ENCODE assay signal across 8 cellular contexts in the genomic region with DNA sequence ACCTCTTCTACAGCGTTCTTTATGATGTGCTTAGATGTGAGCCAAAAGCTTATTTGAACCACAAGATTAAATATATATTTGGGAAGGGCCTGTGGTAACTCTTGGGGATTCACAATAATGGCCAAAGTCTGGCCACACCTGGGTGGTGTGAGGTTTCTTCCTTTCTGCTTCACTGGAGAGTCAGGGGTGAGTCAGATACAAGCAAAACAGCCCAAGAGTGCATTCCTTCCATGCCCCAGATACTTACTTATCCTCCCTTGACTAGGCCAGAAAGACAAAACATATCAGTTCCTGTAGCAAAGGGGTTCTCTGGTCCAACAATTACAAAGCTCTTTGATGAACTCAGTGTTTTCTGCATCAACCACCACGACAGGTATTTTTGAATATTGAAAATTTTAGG. TPM values are rescaled to one million over a fixed set of nuclear protein-coding genes. Genes with fewer than 3 reads are reported as not detected.
DNase-seq lines count a peak whose midpoint lies in the region; ATAC-seq, FAIRE-seq and TF ChIP-seq lines count a peak whose summit lies in the region.

No MANE protein-coding gene starts in this region.

- ATAC-seq in GM19023 (IDR thresholded peaks at IDR 0.05; ENCODE audit: unreplicated experiment) = peak; percentile 74
- ATAC-seq in HG03175 (IDR thresholded peaks at IDR 0.05; ENCODE audit: unreplicated experiment) = peak; percentile 64
- ATAC-seq in GM12878 = peak; percentile 87

- RAD21 ChIA-PET in GM12878 (lab: Charles Lee; ENCODE audit: unreplicated experiment) = interaction anchor here (1.3 kb wide), 1 partner anchor 17 kb away, joined by 4 read pairs; no protein-coding TSS in a partner anchor

- TF ChIP-seq EP300 in GM12878 (IDR thresholded peaks at IDR 0.05; ENCODE audit: borderline replicate concordance in 1 of 2, control insufficient read depth in 1 of 2, low read depth in 2 of 2, low read length in 2 of 2) (no peak), stomach (IDR thresholded peaks at IDR 0.05) (no peak)

- SMC1A ChIA-PET in GM12878 (lab: Charles Lee; ENCODE audit: uncharacterized antibody, unreplicated experiment) = interaction anchor here (1.0 to 1.8 kb wide), 6 partner anchors 16 to 97 kb away, joined by 3 to 10 read pairs (median 4); no protein-coding TSS in a partner anchor

- H3K9me3 ChIP-seq in GM12878 (replicated peaks; ENCODE audit: control insufficient read depth, insufficient read depth, low read length) = no peaks in the 10 kb centered on the region
- H3K9me3 ChIP-seq in thymus (ENCODE audit: control insufficient read depth) = no peaks in the 10 kb centered on the region
- H3K9me3 ChIP-seq in stomach = no peaks in the 10 kb centered on the region

- no TSS peak for BruUV-seq in GM12878 (replicated peaks; lab: Mats Ljungman, UMichigan)

- intact Hi-C loops in GM12878 (cut with micrococcal nuclease; ENCODE audit: unreplicated experiment) (no loop called here), stomach (cut with DNase I; ENCODE audit: low total_unique reads) (no loop called here)

- CTCF ChIA-PET in GM12878 (lab: Yijun Ruan, JAX) = interaction anchor here (0.5 to 2.9 kb wide), 7 partner anchors 14 to 368 kb away, joined by 3 to 12 read pairs (median 3); no protein-coding TSS in a partner anchor

- H3K27me3 ChIP-seq in GM12878 (replicated peaks in 1 of 2; ENCODE audit: control insufficient read depth in 2 of 2, insufficient read depth in 2 of 2, low read length in 1 of 2) = no peaks in the 10 kb centered on the region
- H3K27me3 ChIP-seq in thymus (ENCODE audit: control insufficient read depth, insufficient read depth) = no peaks in the 10 kb centered on the region
- H3K27me3 ChIP-seq in stomach = no peaks in the 10 kb centered on the region

- TF ChIP-seq CTCF in GM12878 (IDR thresholded peaks at IDR 0.05 in 2 of 3, conservative IDR thresholded peaks at IDR 0.05 in 1 of 3; ENCODE audit: control insufficient read depth in 2 of 3, extremely low read depth in 1 of 3, insufficient read depth in 1 of 3, low read depth in 3 of 3, low read length in 3 of 3) (no peak), stomach (IDR thresholded peaks at IDR 0.05) (no peak)

- TF ChIP-seq POLR2A in GM12878 (IDR thresholded peaks at IDR 0.05; ENCODE audit: low read depth, low read length) (no peak), stomach (IDR thresholded peaks at IDR 0.05) (no peak)

- in situ Hi-C loops in GM12878 (cut with MboI) = no loop called here

- H3K36me3 ChIP-seq in GM12878 (ENCODE audit: control insufficient read depth in 2 of 2, insufficient read depth in 2 of 2, low read length in 1 of 2) (no peaks in the 10 kb centered on the region), thymus (ENCODE audit: control insufficient read depth, insufficient read depth) (peaks cover 17% of the 10 kb centered on the region), stomach (no peaks in the 10 kb centered on the region)

- TF ChIP-seq RAD21 in GM12878 (IDR thresholded peaks at IDR 0.05; ENCODE audit: insufficient read depth, low read depth, low read length) = no peak

- H3K4me3 ChIP-seq in GM12878 (no peak overlapping the region), thymus (ENCODE audit: low read length) (no peak overlapping the region), stomach (no peak overlapping the region)

- no peak overlapping the region for H2AFZ ChIP-seq in GM12878 (ENCODE audit: control insufficient read depth, low read depth, low read length)

- 2% methylated on average over 2 of the region's 2 CpGs for WGBS in GM12878 (ENCODE audit: insufficient coverage, insufficient replicate concordance, low lambda C conversion rate, missing lambda C conversion rate)
- 95% methylated on average over 2 of the region's 2 CpGs for WGBS in thymus
- WGBS in stomach, 5 donors = 75 to 87% (median 83%) methylated on average over 2 of the region's 2 CpGs

- no peaks in the 10 kb centered on the region for H3K79me2 ChIP-seq in GM12878 (ENCODE audit: control insufficient read depth, insufficient read depth, low read length)

- H3K4me2 ChIP-seq in GM12878 (ENCODE audit: control insufficient read depth, insufficient read depth) = no peak overlapping the region

- no peaks in the 10 kb centered on the region for H4K20me1 ChIP-seq in GM12878 (ENCODE audit: control insufficient read depth, insufficient read depth)

- peak; percentile 41 for DNase-seq in 8988T
- DNase-seq in GM12878 (ENCODE audit: low read depth, low spot score) = no peak
- no peak for DNase-seq in stomach
- DNase-seq in D341Med (ENCODE audit: low spot score) = no peak
- DNase-seq in epidermal melanocyte (ENCODE audit: insufficient read length, low spot score) = no peak

- no peak overlapping the region for H3K27ac ChIP-seq in GM12878 (ENCODE audit: control insufficient read depth, insufficient read depth)
- H3K27ac ChIP-seq in thymus (ENCODE audit: low read depth) = peak overlapping the region; percentile 76
- no peak overlapping the region for H3K27ac ChIP-seq in stomach

- no peaks in the 10 kb centered on the region for H3K4me1 ChIP-seq in GM12878 (ENCODE audit: control insufficient read depth, insufficient read depth, low read length)
- no peaks in the 10 kb centered on the region for H3K4me1 ChIP-seq in thymus (ENCODE audit: control insufficient read depth, insufficient read depth, low read length)
- H3K4me1 ChIP-seq in stomach = peaks cover 0 to 6% (median 0%) of the 10 kb centered on the region in 4 donors

- POLR2A ChIA-PET in GM12878 (lab: Charles Lee) = interaction anchor here (0.6 to 1.5 kb wide), 2 partner anchors 14 to 115 kb away, joined by 3 to 4 read pairs; no protein-coding TSS in a partner anchor

- no peak overlapping the region for H3K9ac ChIP-seq in GM12878 (ENCODE audit: control insufficient read depth, insufficient read depth, low read length)

- FAIRE-seq in GM12878 (lab: Jason Lieb, UNC) = no peak

TF ChIP-seq in GM12878, 131 proteins besides CTCF, POLR2A, EP300 and RAD21:
- TF ChIP-seq ZNF274 (IDR thresholded peaks at IDR 0.05; ENCODE audit: insufficient read depth, insufficient read length) (no peak), MTA2 (IDR thresholded peaks at IDR 0.05; ENCODE audit: low read depth) (0 out of 2 replicates have a peak, but pooled peaks have one; percentile 10)

RNA-seq across cellular contexts. Expression of a gene that starts 0.9 kb away (rescaled TPM):
- total RNA-seq in GM12878 (2013; cell fraction: nucleolus; rRNA removed) = not detected in 2 replicates
- total RNA-seq in GM12878 (2014; rRNA removed) (0.06 and 0.22 TPM in 2 replicates), GM12878 (2014; rRNA removed; fragmentation: Illumina TruSeq; extraction: Trizol) (0.04 and 0.18 TPM in 2 replicates), GM12878 (2021) (0.08 and 0.32 TPM in 2 replicates), stomach (not detected)
- polyA plus RNA-seq in GM12878 (2011; ENCODE audit: low read depth) = not detected
- polyA plus RNA-seq in GM12878 (2011; rRNA removed) (0.12 and 0.16 TPM in 2 replicates), GM12878 (2014; fragmentation: Illumina TruSeq; extraction: Trizol) (0.11 and 0.12 TPM in 2 replicates), GM12878 (2014; fragmentation: Nextera tagmentation; extraction: Ambion mirVana) (under 1 TPM in 1 of 2 experiments, not detected in 1; 0.02 TPM), GM12878 (2014; rRNA removed) (0.06 and 0.24 TPM in 2 replicates), GM12878 (2016; fragmentation: Nextera tagmentation; extraction: Ambion mirVana) (not detected), thymus (37.9 TPM), stomach (1 to 10 TPM in 1 of 3 donors, not detected in 2; 1.5 TPM)
- polyA plus RNA-seq in GM12878 (2011; cell fraction: cytosol; rRNA removed) = 0.07 and 0.10 TPM in 2 replicates
- polyA plus RNA-seq in GM12878 (2011; cell fraction: nucleus; rRNA removed) = 0.09 and 0.13 TPM in 2 replicates
- 0.04 TPM in 1 of 2 replicates, not detected in the other for polyA plus RNA-seq in GM12878 (2012)
- polyA minus RNA-seq in GM12878 (2011; rRNA and poly(A)+ RNA removed) = 0.10 TPM in 1 of 2 replicates, not detected in the other
- not detected in 2 replicates for polyA minus RNA-seq in GM12878 (2011; cell fraction: cytosol; rRNA and poly(A)+ RNA removed)
- not detected in 2 replicates for polyA minus RNA-seq in GM12878 (2011; cell fraction: nucleus; rRNA and poly(A)+ RNA removed)

RNA-seq across cellular contexts. Expression of a gene that starts 52.2 kb away (rescaled TPM):
- 0.71 and 0.81 TPM in 2 replicates for total RNA-seq in GM12878 (2013; cell fraction: nucleolus; rRNA removed)
- total RNA-seq in GM12878 (2014; rRNA removed) (0.22 and 0.34 TPM in 2 replicates), GM12878 (2014; rRNA removed; fragmentation: Illumina TruSeq; extraction: Trizol) (0.23 and 0.36 TPM in 2 replicates), GM12878 (2021) (0.45 and 0.97 TPM in 2 replicates), stomach (10 to 100 TPM in 1 of 5 donors, 1 to 10 TPM in 4; 5.7 to 57.2 (median 6.2) TPM)
- polyA plus RNA-seq in GM12878 (2011; ENCODE audit: low read depth) = not detected
- polyA plus RNA-seq in GM12878 (2011; rRNA removed) (10.1 and 13.4 TPM in 2 replicates), GM12878 (2014; fragmentation: Illumina TruSeq; extraction: Trizol) (0.47 and 0.59 TPM in 2 replicates), GM12878 (2014; fragmentation: Nextera tagmentation; extraction: Ambion mirVana) (1 to 10 TPM in 1 of 2 experiments, under 1 TPM in 1; 0.47 to 1.1 TPM), GM12878 (2014; rRNA removed) (0.19 and 0.41 TPM in 2 replicates), GM12878 (2016; fragmentation: Nextera tagmentation; extraction: Ambion mirVana) (under 1 TPM; 0.13 to 0.75 TPM), thymus (27.0 TPM), stomach (1 to 10 TPM in 2 of 3 donors, under 1 TPM in 1; 0.19 to 3.2 (median 1.6) TPM)
- polyA plus RNA-seq in GM12878 (2011; cell fraction: cytosol; rRNA removed) = 4.3 and 6.4 TPM in 2 replicates
- polyA plus RNA-seq in GM12878 (2011; cell fraction: nucleus; rRNA removed) = 4.1 and 5.7 TPM in 2 replicates
- 0.29 and 0.69 TPM in 2 replicates for polyA plus RNA-seq in GM12878 (2012)
- polyA minus RNA-seq in GM12878 (2011; rRNA and poly(A)+ RNA removed) = 8.7 and 12.7 TPM in 2 replicates
- 1.5 and 2.0 TPM in 2 replicates for polyA minus RNA-seq in GM12878 (2011; cell fraction: cytosol; rRNA and poly(A)+ RNA removed)
- polyA minus RNA-seq in GM12878 (2011; cell fraction: nucleus; rRNA and poly(A)+ RNA removed) = 11.2 and 18.9 TPM in 2 replicates

Comparison
In these comparisons a context has a peak if more than half of its experiments do, and no peak if none do; other contexts are left out.
1. RNA of a gene that starts 0.9 kb away (polyA plus RNA-seq): 37.9 TPM in thymus (single experiment); 1.5 TPM in stomach and 0.02 to 0.24 TPM in GM12878; every median in the first group is over 10 times any median in the second.
2. Peak in every context shown above with its lines, with median percentiles within 50 percentile points of each other: ATAC-seq.